15 cellular contexts compared by ENCODE assay signal in genomic region chr22:48923165-48923875, GRCh38.
DNase-seq lines count a peak whose midpoint lies in the region; ATAC-seq and TF ChIP-seq lines count a peak whose summit lies in the region.
"Had no signal": no experiment of that assay in that cellular context is flagged by ENCODE, and none has a peak within 500 bp of the region (broad histone marks: within the 10 kb centered on the region; RNA-seq: fewer than 3 reads in every experiment).

No MANE protein-coding gene starts in this region.

- H3K9me3 Mint-ChIP-seq in osteocyte (ENCODE audit: unreplicated experiment): no peaks in the 10 kb centered on the region
- H3K9me3 Mint-ChIP-seq: activated B cell treated with CpG ODN at 0.5 μM for 24 hours; activated T-helper 17 cell treated with anti-CD3 and anti-CD28 coated beads, Interleukin-2, amount 50 U/mL, for 72 hours; CD4-positive, alpha-beta memory T cell; stimulated activated memory B cell treated with anti-CD40 and anti-IgM and Interleukin-4, amounts not matched to agents 10 μg/mL and 1 μg/mL and 100 μg/mL, for 72 hours had no signal

- H3K27me3 Mint-ChIP-seq in osteocyte (ENCODE audit: unreplicated experiment): peaks cover 7% of the 10 kb centered on the region
- H3K27me3 Mint-ChIP-seq: activated B cell treated with CpG ODN at 0.5 μM for 24 hours had no signal

- no peaks in the 10 kb centered on the region for H3K36me3 Mint-ChIP-seq in osteocyte (ENCODE audit: unreplicated experiment)
- H3K36me3 Mint-ChIP-seq: CD4-positive, alpha-beta memory T cell; stimulated activated memory B cell treated with anti-CD40 and anti-IgM and Interleukin-4, amounts not matched to agents 10 μg/mL and 1 μg/mL and 100 μg/mL, for 72 hours had no signal

- H3K27ac Mint-ChIP-seq in osteocyte (ENCODE audit: unreplicated experiment): no peak overlapping the region
- H3K27ac Mint-ChIP-seq: activated B cell treated with CpG ODN at 0.5 μM for 24 hours; activated T-helper 17 cell treated with anti-CD3 and anti-CD28 coated beads, Interleukin-2, amount 50 U/mL, for 72 hours; CD4-positive, alpha-beta memory T cell; stimulated activated memory B cell treated with anti-CD40 and anti-IgM and Interleukin-4, amounts not matched to agents 10 μg/mL and 1 μg/mL and 100 μg/mL, for 72 hours had no signal

- H3K4me3 Mint-ChIP-seq in osteocyte (ENCODE audit: unreplicated experiment): no peak overlapping the region
- H3K4me3 Mint-ChIP-seq: activated B cell treated with CpG ODN at 0.5 μM for 24 hours; activated T-helper 17 cell treated with anti-CD3 and anti-CD28 coated beads, Interleukin-2, amount 50 U/mL, for 72 hours; CD4-positive, alpha-beta memory T cell; stimulated activated memory B cell treated with anti-CD40 and anti-IgM and Interleukin-4, amounts not matched to agents 10 μg/mL and 1 μg/mL and 100 μg/mL, for 72 hours had no signal

- TF ChIP-seq CTCF in osteocyte (IDR thresholded peaks at IDR 0.05): no peak

- H3K4me1 Mint-ChIP-seq in osteocyte (ENCODE audit: unreplicated experiment): no peaks in the 10 kb centered on the region
- H3K4me1 Mint-ChIP-seq: activated B cell treated with CpG ODN at 0.5 μM for 24 hours; activated T-helper 17 cell treated with anti-CD3 and anti-CD28 coated beads, Interleukin-2, amount 50 U/mL, for 72 hours; CD4-positive, alpha-beta memory T cell; stimulated activated memory B cell treated with anti-CD40 and anti-IgM and Interleukin-4, amounts not matched to agents 10 μg/mL and 1 μg/mL and 100 μg/mL, for 72 hours had no signal

- ATAC-seq in GM18870 (IDR thresholded peaks at IDR 0.05; ENCODE audit: unreplicated experiment): no peak
- ATAC-seq: activated T-helper 17 cell treated with anti-CD3 and anti-CD28 coated beads, Interleukin-2, amount 50 U/mL, for 72 hours; body of pancreas; heart right ventricle; left ventricle myocardium superior; stimulated activated memory B cell treated with anti-CD40 and anti-IgM and Interleukin-4, amounts not matched to agents 10 μg/mL and 1 μg/mL and 100 μg/mL, for 72 hours had no signal

- peak; percentile 44 for DNase-seq in DMS79 (lab: John Stamatoyannopoulos, UW)
- peak; percentile 54 for DNase-seq in NCI-H1105 treated with DMSO at 0.1 percent for 48 hours (lab: John Stamatoyannopoulos, UW)
- peak; percentile 63 to 77 for DNase-seq in SHP77 (lab: John Stamatoyannopoulos, UW)
- peak; percentile 69 for DNase-seq in osteocyte (ENCODE audit: extremely low spot score, unreplicated experiment)
- DNase-seq in hepatic stellate cell (ENCODE audit: low spot score): no peak
- no peak for DNase-seq in OCI-M2 (lab: John Stamatoyannopoulos, UW; ENCODE audit: unreplicated experiment)
- DNase-seq: activated B cell treated with CpG ODN at 0.5 μM for 24 hours; body of pancreas; CD4-positive, alpha-beta memory T cell; heart right ventricle; left ventricle myocardium superior; T1000 had no signal

Comparison
In these comparisons a context has a peak if more than half of its experiments do, and no peak if none do; other contexts are left out.
1. DNase-seq: peak in DMS79 (single experiment), NCI-H1105 treated with DMSO at 0.1 percent for 48 hours (single experiment), SHP77 (2 of 2) and osteocyte (single experiment); none in hepatic stellate cell (single experiment) and OCI-M2 (single experiment).